ENCODE assay signal across 16 cellular contexts in genomic region chr14:68689426-68689825, GRCh38.
DNase-seq lines count a peak whose midpoint lies in the region; ATAC-seq and TF ChIP-seq lines count a peak whose summit lies in the region.
"Had no signal": no experiment of that assay in that cellular context is flagged by ENCODE, and none has a peak within 500 bp of the region (broad histone marks: within the 10 kb centered on the region; RNA-seq: fewer than 3 reads in every experiment).

No MANE protein-coding gene starts in this region.

- no peaks in the 10 kb centered on the region for H3K27me3 ChIP-seq in SK-N-SH (ENCODE audit: insufficient read depth)
- no peaks in the 10 kb centered on the region for H3K27me3 ChIP-seq in SU-DHL-6 (ENCODE audit: low read length)
- no peaks in the 10 kb centered on the region for H3K27me3 ChIP-seq in mesenchymal stem cell (ENCODE audit: control insufficient read depth in 1 of 2, insufficient read depth in 1 of 2, low read length in 2 of 2)
- H3K27me3 ChIP-seq: heart right ventricle, SJSA1 had no signal

- H3K79me2 ChIP-seq in SK-N-SH (ENCODE audit: insufficient read depth), result no peaks in the 10 kb centered on the region
- peaks cover 3% of the 10 kb centered on the region for H3K79me2 ChIP-seq in SU-DHL-6 (ENCODE audit: insufficient read depth, low read length)

- H3K4me3 Mint-ChIP-seq in stimulated activated memory B cell treated with anti-CD40 and anti-IgM and Interleukin-4, amounts not matched to agents 10 μg/mL and 1 μg/mL and 100 μg/mL, for 72 hours, result no peak overlapping the region

- H3K14ac ChIP-seq in mesenchymal stem cell (ENCODE audit: low read length in 2 of 2), result peak overlapping the region in 1 of 2 experiments; percentile 80

- H3K36me3 ChIP-seq in SK-N-SH (replicated peaks in 1 of 2; ENCODE audit: control insufficient read depth in 1 of 2, insufficient read depth in 2 of 2, low read length in 1 of 2), result no peaks in the 10 kb centered on the region
- H3K36me3 ChIP-seq in SU-DHL-6 (ENCODE audit: low read length), result no peaks in the 10 kb centered on the region
- no peaks in the 10 kb centered on the region for H3K36me3 ChIP-seq in mesenchymal stem cell (ENCODE audit: control insufficient read depth in 1 of 2, insufficient read depth in 2 of 2, low read depth in 1 of 2, low read length in 2 of 2)
- H3K36me3 ChIP-seq: heart right ventricle, SJSA1, thoracic aorta had no signal

- H3K4ac ChIP-seq in mesenchymal stem cell (ENCODE audit: low read depth in 1 of 2, low read length in 2 of 2), result peak overlapping the region; percentile 49 to 83

- no peak for TF ChIP-seq EP300 in SK-N-SH (IDR thresholded peaks at IDR 0.05; ENCODE audit: borderline replicate concordance in 1 of 2, low read depth in 1 of 2, low read length in 1 of 2)

- no peaks in the 10 kb centered on the region for H3K27me3 Mint-ChIP-seq in stimulated activated memory B cell treated with anti-CD40 and anti-IgM and Interleukin-4, amounts not matched to agents 10 μg/mL and 1 μg/mL and 100 μg/mL, for 72 hours

- H3K27ac ChIP-seq in SK-N-SH (ENCODE audit: low read depth in 2 of 2, low read length in 1 of 2) (peak overlapping the region in 1 of 2 experiments; percentile 61; a peak in 2 of 4 replicates), SU-DHL-6 (ENCODE audit: low read depth, low read length) (peak overlapping the region; percentile 80), mesenchymal stem cell (ENCODE audit: low read length, poor library complexity, severe bottlenecking) (peak overlapping the region; percentile 80)
- H3K27ac ChIP-seq: 22Rv1, heart right ventricle, SJSA1, thoracic aorta had no signal

- no peak for DNase-seq in SK-N-SH
- no peak for DNase-seq in mesenchymal stem cell
- DNase-seq in islet precursor cell, result no peak
- DNase-seq in SK-N-DZ (ENCODE audit: low spot score), result no peak
- DNase-seq: activated gamma-delta T cell; heart right ventricle; NCI-H146; NCI-H345; stimulated activated CD4-positive, alpha-beta T cell treated with anti-CD3 and anti-CD28 coated beads, Interleukin-1b, Interleukin-23, amount 100 ng/mL, for 48 hours had no signal

- H4K8ac ChIP-seq in mesenchymal stem cell (ENCODE audit: low read length), result peak overlapping the region; percentile 56

- no peaks in the 10 kb centered on the region for H4K20me1 ChIP-seq in SK-N-SH (ENCODE audit: insufficient read depth)
- H4K20me1 ChIP-seq in SU-DHL-6 (ENCODE audit: low read depth, low read length), result no peaks in the 10 kb centered on the region

- H3K4me2 ChIP-seq in SK-N-SH (peak overlapping the region; percentile 51; the same call in 1 of the 2 replicates), SU-DHL-6 (ENCODE audit: low read depth, low read length, poor library complexity, severe bottlenecking) (peak overlapping the region; percentile 56), mesenchymal stem cell (ENCODE audit: low read length, poor library complexity, severe bottlenecking) (no peak overlapping the region)

- peaks cover 13% of the 10 kb centered on the region for H3F3A ChIP-seq in SK-N-SH (replicated peaks; ENCODE audit: insufficient read depth)
- H3F3A ChIP-seq in SU-DHL-6 (ENCODE audit: insufficient read depth), result peaks cover 21% of the 10 kb centered on the region

- peaks cover 30 to 44% of the 10 kb centered on the region in 2 experiments; a peak in 3 of 4 replicates for H3K4me1 ChIP-seq in SK-N-SH (ENCODE audit: control insufficient read depth in 1 of 2, insufficient read depth in 2 of 2, low read depth in 1 of 2, low read length in 1 of 2)
- H3K4me1 ChIP-seq in mesenchymal stem cell (ENCODE audit: control insufficient read depth, insufficient read depth, low read depth, low read length), result peaks cover 45% of the 10 kb centered on the region

- TF ChIP-seq CTCF in SK-N-SH (IDR thresholded peaks at IDR 0.05) (no peak), SU-DHL-6 (IDR thresholded peaks at IDR 0.05; ENCODE audit: insufficient read depth, low read length, poor library complexity, severe bottlenecking) (no peak)

- ATAC-seq in SK-N-SH treated with all-trans-retinoic acid at 6 μM for 48 hours, result no peak
- no peak for ATAC-seq in stimulated activated memory B cell treated with anti-CD40 and anti-IgM and Interleukin-4, amounts not matched to agents 10 μg/mL and 1 μg/mL and 100 μg/mL, for 72 hours
- no peak for ATAC-seq in HG03460 (IDR thresholded peaks at IDR 0.05; ENCODE audit: unreplicated experiment)
- ATAC-seq: heart right ventricle had no signal

- 84% methylated on average over 6 of the region's 6 CpGs for WGBS in SK-N-SH (ENCODE audit: low lambda C conversion rate)
- WGBS in mesenchymal stem cell, result 83% methylated on average over 6 of the region's 6 CpGs

- peaks cover under 1% of the 10 kb centered on the region for H3K79me1 ChIP-seq in mesenchymal stem cell (replicated peaks; ENCODE audit: low read length, poor library complexity, severe bottlenecking)

- H2BK15ac ChIP-seq in mesenchymal stem cell (ENCODE audit: low read depth, poor library complexity, severe bottlenecking), result no peak overlapping the region

- CTCF ChIA-PET in SK-N-SH (lab: Yijun Ruan, JAX), result interaction anchor here (0.9 to 1.5 kb wide), 4 partner anchors 47 to 155 kb away, joined by 3 to 9 read pairs (median 4); no protein-coding TSS in a partner anchor

- no peaks in the 10 kb centered on the region for H3K9me3 Mint-ChIP-seq in stimulated activated memory B cell treated with anti-CD40 and anti-IgM and Interleukin-4, amounts not matched to agents 10 μg/mL and 1 μg/mL and 100 μg/mL, for 72 hours

- H3K4me1 Mint-ChIP-seq in stimulated activated memory B cell treated with anti-CD40 and anti-IgM and Interleukin-4, amounts not matched to agents 10 μg/mL and 1 μg/mL and 100 μg/mL, for 72 hours, result peaks cover 87% of the 10 kb centered on the region

- H3K27ac Mint-ChIP-seq in stimulated activated memory B cell treated with anti-CD40 and anti-IgM and Interleukin-4, amounts not matched to agents 10 μg/mL and 1 μg/mL and 100 μg/mL, for 72 hours, result peak overlapping the region; percentile 99

- peak overlapping the region; percentile 65 for H2BK120ac ChIP-seq in mesenchymal stem cell (ENCODE audit: low read depth, low read length)

- peak overlapping the region; percentile 57 for H2BK5ac ChIP-seq in mesenchymal stem cell (ENCODE audit: low read depth, low read length, poor library complexity, severe bottlenecking)

- H2BK12ac ChIP-seq in mesenchymal stem cell (ENCODE audit: low read length in 2 of 2), result peak overlapping the region; percentile 96

- H3K4me3 ChIP-seq in SK-N-SH (ENCODE audit: low read depth in 2 of 2, low read length in 1 of 2) (no peak overlapping the region), SU-DHL-6 (ENCODE audit: insufficient read depth, low read length, poor library complexity, severe bottlenecking) (no peak overlapping the region), mesenchymal stem cell (ENCODE audit: insufficient read depth in 1 of 2, low read depth in 1 of 2, low read length in 2 of 2) (no peak overlapping the region)
- H3K4me3 ChIP-seq: heart right ventricle, SJSA1, thoracic aorta had no signal

- TF ChIP-seq RAD21 in SK-N-SH (IDR thresholded peaks at IDR 0.05; ENCODE audit: low read length), result no peak

- H2AK5ac ChIP-seq in mesenchymal stem cell (ENCODE audit: low read length, severe bottlenecking), result peak overlapping the region; percentile 87

- peak overlapping the region; percentile 79 for H4K91ac ChIP-seq in mesenchymal stem cell (ENCODE audit: low read length)

- no peak overlapping the region for H2AFZ ChIP-seq in SK-N-SH (ENCODE audit: low read depth)
- H2AFZ ChIP-seq in SU-DHL-6 (ENCODE audit: low read depth, low read length, severe bottlenecking), result peak overlapping the region; percentile 1
- H2AFZ ChIP-seq in mesenchymal stem cell (ENCODE audit: low read depth, low read length), result no peak overlapping the region

- no peak overlapping the region for H3K9ac ChIP-seq in SK-N-SH
- peak overlapping the region; percentile 40 for H3K9ac ChIP-seq in SU-DHL-6 (ENCODE audit: low read length)
- no peak overlapping the region for H3K9ac ChIP-seq in mesenchymal stem cell (ENCODE audit: low read length)

- H3K18ac ChIP-seq in mesenchymal stem cell (ENCODE audit: low read depth in 1 of 2, low read length in 2 of 2), result peak overlapping the region; percentile 68 to 84

- POLR2A ChIA-PET in SK-N-SH (lab: Yijun Ruan, JAX), result no interaction called here

- no peak overlapping the region for H3K23ac ChIP-seq in mesenchymal stem cell (ENCODE audit: low read length in 2 of 2)

- H3K9me3 ChIP-seq in SK-N-SH (no peaks in the 10 kb centered on the region), SU-DHL-6 (ENCODE audit: insufficient read depth, low read length) (no peaks in the 10 kb centered on the region), mesenchymal stem cell (ENCODE audit: control insufficient read depth, low read length) (peaks cover 2% of the 10 kb centered on the region)
- H3K9me3 ChIP-seq: thoracic aorta had no signal

- no peaks in the 10 kb centered on the region for H3K9me2 ChIP-seq in SK-N-SH
- no peaks in the 10 kb centered on the region for H3K9me2 ChIP-seq in SU-DHL-6 (replicated peaks; ENCODE audit: insufficient read depth, low read length)

- H3K36me3 Mint-ChIP-seq in stimulated activated memory B cell treated with anti-CD40 and anti-IgM and Interleukin-4, amounts not matched to agents 10 μg/mL and 1 μg/mL and 100 μg/mL, for 72 hours, result no peaks in the 10 kb centered on the region

TF ChIP-seq in SK-N-SH, 30 proteins besides CTCF, POLR2A, EP300 and RAD21 (continues in another document):
- TF ChIP-seq GATA2 (CRISPR knock-in tag; IDR thresholded peaks at IDR 0.05) (no peak), YY1 (IDR thresholded peaks at IDR 0.05; ENCODE audit: low read depth) (no peak), FOSL2 (IDR thresholded peaks at IDR 0.05; ENCODE audit: borderline replicate concordance, low read depth) (no peak), SIN3A (IDR thresholded peaks at IDR 0.05; ENCODE audit: borderline replicate concordance, low read depth, low read length) (no peak)

TF ChIP-seq in SK-N-SH treated with all-trans-retinoic acid at 6 μM for 48 hours, 23 proteins besides CTCF, POLR2A, EP300 and RAD21 (continues in another document):
- TF ChIP-seq TOX (CRISPR knock-in tag; IDR thresholded peaks at IDR 0.05; ENCODE audit: borderline replicate concordance), result no peak
- no peak for TF ChIP-seq ZNF70 (CRISPR knock-in tag; IDR thresholded peaks at IDR 0.05)
- TF ChIP-seq CSDC2 (CRISPR knock-in tag; IDR thresholded peaks at IDR 0.05), result no peak
- TF ChIP-seq OSR1 (CRISPR knock-in tag; IDR thresholded peaks at IDR 0.05), result no peak
- no peak for TF ChIP-seq POU6F1 (CRISPR knock-in tag; IDR thresholded peaks at IDR 0.05; ENCODE audit: borderline replicate concordance, low read depth)
